ENCODE assay signal across 8 cellular contexts in the genomic region with DNA sequence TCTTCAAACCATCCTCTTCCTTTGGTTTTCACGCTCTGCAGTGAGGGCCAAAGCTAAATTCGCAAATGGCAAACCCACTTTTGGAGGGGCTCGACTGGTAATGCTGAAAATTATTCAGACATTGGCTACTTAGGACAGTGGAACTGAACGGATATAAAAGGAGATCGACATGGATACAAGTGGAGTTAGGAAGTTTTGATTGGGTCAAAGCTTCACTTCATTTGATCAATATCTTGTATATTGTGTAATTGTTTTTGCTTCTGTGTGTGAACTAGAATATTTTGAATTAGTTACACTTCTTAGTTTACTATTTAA. TPM values are rescaled to one million over a fixed set of nuclear protein-coding genes. Genes with fewer than 3 reads are reported as not detected.
DNase-seq lines count a peak whose midpoint lies in the region; ATAC-seq and TF ChIP-seq lines count a peak whose summit lies in the region.

No MANE protein-coding gene starts in this region.

- WGBS in SK-N-SH (ENCODE audit: low lambda C conversion rate): 20% methylated on average over 5 of the region's 5 CpGs

- peak overlapping the region; percentile 69 for H3K4me2 ChIP-seq in SK-N-SH

- CTCF ChIA-PET in SK-N-SH (lab: Yijun Ruan, JAX): interaction anchor here (0.9 to 2.3 kb wide), 2 partner anchors 17 to 203 kb away, joined by 4 to 15 read pairs; no protein-coding TSS in a partner anchor
- CTCF ChIA-PET in GM10248 (lab: Yijun Ruan, JAX): interaction anchor here (0.8 to 2.9 kb wide), 8 partner anchors 8 to 214 kb away, joined by 3 to 11 read pairs (median 5); no protein-coding TSS in a partner anchor

- peak overlapping the region; percentile 100; the same call in 1 of the 2 replicates for H2AFZ ChIP-seq in SK-N-SH (ENCODE audit: low read depth)

- H3K4me3 ChIP-seq in GM12875 (ENCODE audit: low read depth, low read length) (peak overlapping the region; percentile 82), SK-N-SH (ENCODE audit: low read depth in 2 of 2, low read length in 1 of 2) (peak overlapping the region; percentile 91 to 92), retinal pigment epithelial cell (ENCODE audit: low read length) (peak overlapping the region; percentile 69)

- peak; percentile 18 for DNase-seq in SK-N-SH
- peak; percentile 16 for DNase-seq in fibroblast of peridontal ligament (ENCODE audit: extremely low read depth)
- no peak for DNase-seq in retinal pigment epithelial cell (ENCODE audit: low read depth)
- no peak for DNase-seq in stimulated activated CD4-positive, alpha-beta T cell treated with anti-CD3 and anti-CD28 coated beads, Interleukin-4, amount 100 ng/mL, for 4 hours
- DNase-seq in GM10248 (ENCODE audit: extremely low spot score): no peak

- POLR2A ChIA-PET in SK-N-SH (lab: Yijun Ruan, JAX): interaction anchor here (0.9 kb wide), 1 partner anchor 105 kb away, joined by 3 read pairs; no protein-coding TSS in a partner anchor
- POLR2A ChIA-PET in GM10248 (lab: Yijun Ruan, JAX): no interaction called here

- no peak for TF ChIP-seq RAD21 in SK-N-SH (IDR thresholded peaks at IDR 0.05; ENCODE audit: low read length)

- no peaks in the 10 kb centered on the region for H4K20me1 ChIP-seq in SK-N-SH (ENCODE audit: insufficient read depth)

- no peaks in the 10 kb centered on the region for H3K27me3 ChIP-seq in SK-N-SH (ENCODE audit: insufficient read depth)

- peaks cover 17% of the 10 kb centered on the region; the same call in 1 of the 2 replicates for H3K79me2 ChIP-seq in SK-N-SH (ENCODE audit: insufficient read depth)

- no peaks in the 10 kb centered on the region for H3K9me3 ChIP-seq in SK-N-SH

- H3F3A ChIP-seq in SK-N-SH (replicated peaks; ENCODE audit: insufficient read depth): peaks cover 18% of the 10 kb centered on the region

- no peak overlapping the region for H3K27ac ChIP-seq in SK-N-SH (ENCODE audit: low read depth in 2 of 2, low read length in 1 of 2)

- peaks cover 19 to 21% of the 10 kb centered on the region in 2 experiments for H3K36me3 ChIP-seq in SK-N-SH (replicated peaks in 1 of 2; ENCODE audit: control insufficient read depth in 1 of 2, insufficient read depth in 2 of 2, low read length in 1 of 2)

- H3K9me2 ChIP-seq in SK-N-SH: no peaks in the 10 kb centered on the region

- H3K4me1 ChIP-seq in SK-N-SH (ENCODE audit: control insufficient read depth in 1 of 2, insufficient read depth in 2 of 2, low read depth in 1 of 2, low read length in 1 of 2): peaks cover 7 to 9% of the 10 kb centered on the region in 2 experiments; a peak in 3 of 4 replicates

- ATAC-seq in GM21423 (IDR thresholded peaks at IDR 0.05; ENCODE audit: unreplicated experiment) (no peak), HG03439 (IDR thresholded peaks at IDR 0.05; ENCODE audit: unreplicated experiment) (no peak)

- peak overlapping the region; percentile 79; the same call in 1 of the 2 replicates for H3K9ac ChIP-seq in SK-N-SH

- TF ChIP-seq CTCF in GM12875 (IDR thresholded peaks at IDR 0.05; ENCODE audit: borderline replicate concordance, insufficient read depth, low read depth, low read length) (no peak), SK-N-SH (IDR thresholded peaks at IDR 0.05) (no peak), retinal pigment epithelial cell (conservative IDR thresholded peaks at IDR 0.05; ENCODE audit: low read depth, low read length) (no peak), GM10248 (IDR thresholded peaks at IDR 0.05; ENCODE audit: control extremely low read depth, extremely low read depth, low read depth, missing control alignments) (no peak)

- no peak for TF ChIP-seq EP300 in SK-N-SH (IDR thresholded peaks at IDR 0.05; ENCODE audit: borderline replicate concordance in 1 of 2, low read depth in 1 of 2, low read length in 1 of 2)

TF ChIP-seq in SK-N-SH, 30 proteins besides CTCF, POLR2A, EP300 and RAD21:
- TF ChIP-seq, protein P1, sequence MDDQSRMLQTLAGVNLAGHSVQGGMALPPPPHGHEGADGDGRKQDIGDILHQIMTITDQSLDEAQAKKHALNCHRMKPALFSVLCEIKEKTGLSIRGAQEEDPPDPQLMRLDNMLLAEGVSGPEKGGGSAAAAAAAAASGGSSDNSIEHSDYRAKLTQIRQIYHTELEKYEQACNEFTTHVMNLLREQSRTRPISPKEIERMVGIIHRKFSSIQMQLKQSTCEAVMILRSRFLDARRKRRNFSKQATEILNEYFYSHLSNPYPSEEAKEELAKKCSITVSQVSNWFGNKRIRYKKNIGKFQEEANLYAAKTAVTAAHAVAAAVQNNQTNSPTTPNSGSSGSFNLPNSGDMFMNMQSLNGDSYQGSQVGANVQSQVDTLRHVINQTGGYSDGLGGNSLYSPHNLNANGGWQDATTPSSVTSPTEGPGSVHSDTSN (IDR thresholded peaks at IDR 0.05): no peak
- TF ChIP-seq NFIC (IDR thresholded peaks at IDR 0.05; ENCODE audit: borderline replicate concordance): no peak
- no peak for TF ChIP-seq NRF1 (IDR thresholded peaks at IDR 0.05; ENCODE audit: low read depth, low read length)
- TF ChIP-seq, protein P2, sequence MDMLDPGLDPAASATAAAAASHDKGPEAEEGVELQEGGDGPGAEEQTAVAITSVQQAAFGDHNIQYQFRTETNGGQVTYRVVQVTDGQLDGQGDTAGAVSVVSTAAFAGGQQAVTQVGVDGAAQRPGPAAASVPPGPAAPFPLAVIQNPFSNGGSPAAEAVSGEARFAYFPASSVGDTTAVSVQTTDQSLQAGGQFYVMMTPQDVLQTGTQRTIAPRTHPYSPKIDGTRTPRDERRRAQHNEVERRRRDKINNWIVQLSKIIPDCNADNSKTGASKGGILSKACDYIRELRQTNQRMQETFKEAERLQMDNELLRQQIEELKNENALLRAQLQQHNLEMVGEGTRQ (IDR thresholded peaks at IDR 0.05; ENCODE audit: borderline replicate concordance, low read depth, low read length): no peak
- TF ChIP-seq CHD2 (IDR thresholded peaks at IDR 0.05; ENCODE audit: low read length, partially characterized antibody): no peak
- no peak for TF ChIP-seq MXI1 (IDR thresholded peaks at IDR 0.05; ENCODE audit: low read depth, low read length)
- TF ChIP-seq, protein P3, sequence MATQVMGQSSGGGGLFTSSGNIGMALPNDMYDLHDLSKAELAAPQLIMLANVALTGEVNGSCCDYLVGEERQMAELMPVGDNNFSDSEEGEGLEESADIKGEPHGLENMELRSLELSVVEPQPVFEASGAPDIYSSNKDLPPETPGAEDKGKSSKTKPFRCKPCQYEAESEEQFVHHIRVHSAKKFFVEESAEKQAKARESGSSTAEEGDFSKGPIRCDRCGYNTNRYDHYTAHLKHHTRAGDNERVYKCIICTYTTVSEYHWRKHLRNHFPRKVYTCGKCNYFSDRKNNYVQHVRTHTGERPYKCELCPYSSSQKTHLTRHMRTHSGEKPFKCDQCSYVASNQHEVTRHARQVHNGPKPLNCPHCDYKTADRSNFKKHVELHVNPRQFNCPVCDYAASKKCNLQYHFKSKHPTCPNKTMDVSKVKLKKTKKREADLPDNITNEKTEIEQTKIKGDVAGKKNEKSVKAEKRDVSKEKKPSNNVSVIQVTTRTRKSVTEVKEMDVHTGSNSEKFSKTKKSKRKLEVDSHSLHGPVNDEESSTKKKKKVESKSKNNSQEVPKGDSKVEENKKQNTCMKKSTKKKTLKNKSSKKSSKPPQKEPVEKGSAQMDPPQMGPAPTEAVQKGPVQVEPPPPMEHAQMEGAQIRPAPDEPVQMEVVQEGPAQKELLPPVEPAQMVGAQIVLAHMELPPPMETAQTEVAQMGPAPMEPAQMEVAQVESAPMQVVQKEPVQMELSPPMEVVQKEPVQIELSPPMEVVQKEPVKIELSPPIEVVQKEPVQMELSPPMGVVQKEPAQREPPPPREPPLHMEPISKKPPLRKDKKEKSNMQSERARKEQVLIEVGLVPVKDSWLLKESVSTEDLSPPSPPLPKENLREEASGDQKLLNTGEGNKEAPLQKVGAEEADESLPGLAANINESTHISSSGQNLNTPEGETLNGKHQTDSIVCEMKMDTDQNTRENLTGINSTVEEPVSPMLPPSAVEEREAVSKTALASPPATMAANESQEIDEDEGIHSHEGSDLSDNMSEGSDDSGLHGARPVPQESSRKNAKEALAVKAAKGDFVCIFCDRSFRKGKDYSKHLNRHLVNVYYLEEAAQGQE (IDR thresholded peaks at IDR 0.05; ENCODE audit: low read depth, low read length): no peak
- no peak for TF ChIP-seq GATA2 (CRISPR knock-in tag; IDR thresholded peaks at IDR 0.05)

RNA-seq across cellular contexts. Expression of a gene that starts 1.2 kb away (rescaled TPM):
- 5.0 and 6.8 TPM in 2 replicates for polyA plus RNA-seq in SK-N-SH (2012; rRNA removed)
- 8.4 and 9.6 TPM in 2 replicates for polyA plus RNA-seq in SK-N-SH (2012; cell fraction: cytosol; rRNA removed)
- 3.4 and 7.0 TPM in 2 replicates for polyA plus RNA-seq in SK-N-SH (2012; cell fraction: nucleus; rRNA removed)

Comparison
In these comparisons a context has a peak if more than half of its experiments do, and no peak if none do; other contexts are left out.
1. DNase-seq: peak in SK-N-SH (single experiment) and fibroblast of peridontal ligament (single experiment); none in retinal pigment epithelial cell (single experiment), stimulated activated CD4-positive, alpha-beta T cell treated with anti-CD3 and anti-CD28 coated beads, Interleukin-4, amount 100 ng/mL, for 4 hours (0 of 2) and GM10248 (single experiment).
2. Peak in every context shown above with its lines, with median percentiles within 50 percentile points of each other: H3K4me3 ChIP-seq.